Comparison of ENCODE assay signal across 24 cellular contexts in genomic region chr3:12544652-12545472, GRCh38. TPM values are rescaled to one million over a fixed set of nuclear protein-coding genes. Genes with fewer than 3 reads are reported as not detected.
A peak's percentile ranks its signal among the peaks of the same experiment; 100 is the strongest.
DNase-seq lines count a peak whose midpoint lies in the region; TF ChIP-seq lines count a peak whose summit lies in the region.
"Had no signal": no experiment of that assay in that cellular context is flagged by ENCODE, and none has a peak within 500 bp of the region (broad histone marks: within the 10 kb centered on the region; RNA-seq: fewer than 3 reads in every experiment).

No MANE protein-coding gene starts in this region.

- no peaks in the 10 kb centered on the region for H3K27me3 ChIP-seq in Peyer's patch
- H3K27me3 ChIP-seq: heart left ventricle, vagina had no signal

- no peak for DNase-seq in Calu3
- DNase-seq in Peyer's patch, result no peak
- no peak for DNase-seq in epithelial cell of prostate (ENCODE audit: low read depth, low spot score)
- DNase-seq in stimulated activated naive CD4-positive, alpha-beta T cell treated with Interleukin-2 at 50 U/mL for 16 hours (lab: John Stamatoyannopoulos, UW), result no peak
- DNase-seq in NCI-H2227 (lab: John Stamatoyannopoulos, UW; ENCODE audit: unreplicated experiment), result no peak
- DNase-seq in NCI-H1092 treated with DMSO at 0.1 percent for 48 hours (lab: John Stamatoyannopoulos, UW), result no peak
- no peak for DNase-seq in activated T-cell treated with anti-CD3 and anti-CD28 coated beads, Interleukin-2, amount 50 U/mL, for 24 hours
- DNase-seq: activated CD4-positive, alpha-beta T cell treated with anti-CD3 and anti-CD28 coated beads for 36 hours; activated CD8-positive, alpha-beta memory T cell treated with anti-CD3 and anti-CD28 coated beads, Interleukin-2, amount 50 U/mL, for 48 hours; CD4-positive, CD25-positive, alpha-beta regulatory T cell; dermis blood vessel endothelial cell; EL; heart left ventricle; NCI-H1436; NCI-H226; SHP77 treated with DMSO at 0.1 percent for 48 hours; stimulated activated CD4-positive, alpha-beta T cell treated with anti-CD3 and anti-CD28 coated beads, Interleukin-12 subunit alpha, Interleukin-12 subunit beta, amount 100 ng/mL, for 4 hours; stimulated activated naive CD4-positive, alpha-beta T cell had no signal

- H3K36me3 Mint-ChIP-seq in Calu3 (ENCODE audit: insufficient read depth, unreplicated experiment), result peaks cover 13% of the 10 kb centered on the region
- H3K36me3 Mint-ChIP-seq in nephron (ENCODE audit: low read depth), result no peaks in the 10 kb centered on the region
- peaks cover 23% of the 10 kb centered on the region for H3K36me3 Mint-ChIP-seq in activated T-cell treated with anti-CD3 and anti-CD28 coated beads, Interleukin-2, amount 50 U/mL, for 24 hours (ENCODE audit: low read depth)

- H3K27me3 Mint-ChIP-seq in Calu3 (ENCODE audit: unreplicated experiment) (no peaks in the 10 kb centered on the region), nephron (ENCODE audit: low read depth) (no peaks in the 10 kb centered on the region)
- no peaks in the 10 kb centered on the region for H3K27me3 Mint-ChIP-seq in activated T-cell treated with anti-CD3 and anti-CD28 coated beads, Interleukin-2, amount 50 U/mL, for 24 hours
- H3K27me3 Mint-ChIP-seq: activated CD4-positive, alpha-beta T cell treated with anti-CD3 and anti-CD28 coated beads for 36 hours had no signal

- H3K9me3 ChIP-seq in Peyer's patch, result no peaks in the 10 kb centered on the region
- H3K9me3 ChIP-seq: heart left ventricle, vagina had no signal

- TF ChIP-seq POLR2A in Peyer's patch (IDR thresholded peaks at IDR 0.05), result peak; percentile 88 to 91

- TSS peak; percentile 86 for BruUV-seq in Calu3 (replicated peaks; lab: Mats Ljungman, UMichigan)

- TF ChIP-seq CTCF in Calu3 (IDR thresholded peaks at IDR 0.05; ENCODE audit: unreplicated experiment), result no peak
- peak in 1 of 6 experiments; percentile 7 for TF ChIP-seq CTCF in Peyer's patch (IDR thresholded peaks at IDR 0.05)
- no peak for TF ChIP-seq CTCF in nephron (IDR thresholded peaks at IDR 0.05; ENCODE audit: unreplicated experiment in 3 of 3)

- H3K4me1 Mint-ChIP-seq in Calu3 (ENCODE audit: low read depth, unreplicated experiment), result no peaks in the 10 kb centered on the region
- H3K4me1 Mint-ChIP-seq in nephron, result peaks cover 9% of the 10 kb centered on the region
- peaks cover 2% of the 10 kb centered on the region for H3K4me1 Mint-ChIP-seq in activated T-cell treated with anti-CD3 and anti-CD28 coated beads, Interleukin-2, amount 50 U/mL, for 24 hours (ENCODE audit: low read depth)
- H3K4me1 Mint-ChIP-seq: activated CD4-positive, alpha-beta T cell treated with anti-CD3 and anti-CD28 coated beads for 36 hours; CD4-positive, CD25-positive, alpha-beta regulatory T cell had no signal

- H3K4me1 ChIP-seq in Peyer's patch, result no peaks in the 10 kb centered on the region
- H3K4me1 ChIP-seq: heart left ventricle, vagina had no signal

- H3K4me3 ChIP-seq in Peyer's patch, result peak overlapping the region in 3 of 4 donors; percentile 18 to 70 (median 53)
- H3K4me3 ChIP-seq: heart left ventricle, vagina had no signal

- peak overlapping the region; percentile 75 for H3K27ac Mint-ChIP-seq in Calu3 (ENCODE audit: unreplicated experiment)
- H3K27ac Mint-ChIP-seq in nephron, result peak overlapping the region; percentile 48 to 86 (median 76)
- no peak overlapping the region for H3K27ac Mint-ChIP-seq in activated T-cell treated with anti-CD3 and anti-CD28 coated beads, Interleukin-2, amount 50 U/mL, for 24 hours
- H3K27ac Mint-ChIP-seq: activated CD4-positive, alpha-beta T cell treated with anti-CD3 and anti-CD28 coated beads for 36 hours; CD4-positive, CD25-positive, alpha-beta regulatory T cell; T-helper 2 cell treated with Interferon-gamma antibody and Interleukin-4, amounts not matched to agents 5 μg/mL and 100 μg/mL, for 36 hours had no signal

- H3K27ac ChIP-seq in Peyer's patch (peak overlapping the region in 3 of 4 donors; percentile 57 to 95 (median 74)), epithelial cell of prostate (peak overlapping the region; percentile 51)
- H3K27ac ChIP-seq: heart left ventricle, HL-60, vagina had no signal

- H3K36me3 ChIP-seq in Peyer's patch, result peaks cover 0 to 14% (median 0%) of the 10 kb centered on the region in 3 donors

- no peaks in the 10 kb centered on the region for H3K9me3 Mint-ChIP-seq in Calu3 (ENCODE audit: low read depth, unreplicated experiment)
- no peaks in the 10 kb centered on the region for H3K9me3 Mint-ChIP-seq in nephron
- no peaks in the 10 kb centered on the region for H3K9me3 Mint-ChIP-seq in activated T-cell treated with anti-CD3 and anti-CD28 coated beads, Interleukin-2, amount 50 U/mL, for 24 hours
- H3K9me3 Mint-ChIP-seq: CD4-positive, CD25-positive, alpha-beta regulatory T cell; T-helper 2 cell treated with Interferon-gamma antibody and Interleukin-4, amounts not matched to agents 5 μg/mL and 100 μg/mL, for 36 hours had no signal

- H3K4me3 Mint-ChIP-seq in Calu3 (ENCODE audit: low read depth, unreplicated experiment) (peak overlapping the region; percentile 60), nephron (peak overlapping the region; percentile 46 to 71 (median 55))
- no peak overlapping the region for H3K4me3 Mint-ChIP-seq in activated T-cell treated with anti-CD3 and anti-CD28 coated beads, Interleukin-2, amount 50 U/mL, for 24 hours
- H3K4me3 Mint-ChIP-seq: activated CD4-positive, alpha-beta T cell treated with anti-CD3 and anti-CD28 coated beads for 36 hours; CD4-positive, CD25-positive, alpha-beta regulatory T cell; T-helper 2 cell treated with Interferon-gamma antibody and Interleukin-4, amounts not matched to agents 5 μg/mL and 100 μg/mL, for 36 hours had no signal

- intact Hi-C loops in Calu3 (cut with micrococcal nuclease; ENCODE audit: unreplicated experiment), result loop anchor here (2.0 to 5.0 kb wide), 2 partner anchors 60 to 408 kb away; partner anchors contain the start of gene TSEN2

- CTCF ChIA-PET in Calu3 (lab: Charles Lee), result interaction anchor here (0.5 to 1.2 kb wide), 4 partner anchors 36 to 1042 kb away, joined by 3 to 5 read pairs (median 4); partner anchors contain the start of gene TSEN2

RNA-seq across cellular contexts. Expression of gene MKRN2OS, which starts 0.4 kb away (rescaled TPM):
- total RNA-seq in Calu3 (2022), result 2.1 and 3.9 TPM in 2 replicates
- total RNA-seq in Peyer's patch, result 10 to 100 TPM in 2 of 4 donors, 1 to 10 TPM in 2; 6.6 to 17.2 (median 9.6) TPM
- total RNA-seq: activated CD4-positive, alpha-beta T cell treated with anti-CD3 and anti-CD28 coated beads for 36 hours; CD4-positive, CD25-positive, alpha-beta regulatory T cell; dermis blood vessel endothelial cell; fibroblast of lung; posterior vena cava; vagina had no signal

RNA-seq across cellular contexts. Expression of gene MKRN2, which starts 12.0 kb away (rescaled TPM):
- total RNA-seq in Calu3 (2022), result 18.2 and 20.3 TPM in 2 replicates
- total RNA-seq in Peyer's patch, result 10 to 100 TPM; 21.5 to 28.9 (median 23.6) TPM
